8 cellular contexts compared by ENCODE assay signal in genomic region chr11:125404811-125405481, GRCh38.
DNase-seq lines count a peak whose midpoint lies in the region; FAIRE-seq and TF ChIP-seq lines count a peak whose summit lies in the region.

No MANE protein-coding gene starts in this region.

- no peak overlapping the region for H3K27ac ChIP-seq in MM.1S (ENCODE audit: low read length)
- H3K27ac ChIP-seq in brain microvascular endothelial cell, result no peak overlapping the region
- no peak overlapping the region for H3K27ac ChIP-seq in keratinocyte (ENCODE audit: control insufficient read depth, insufficient read depth, low read length)

- H3K9me1 ChIP-seq in keratinocyte (ENCODE audit: control insufficient read depth, extremely low read depth, insufficient read depth, low read length), result no peaks in the 10 kb centered on the region

- no peak overlapping the region for H3K4me3 ChIP-seq in H7 (ENCODE audit: insufficient read depth, low read depth, low read length)
- H3K4me3 ChIP-seq in MM.1S (ENCODE audit: low read length), result no peak overlapping the region
- no peak overlapping the region for H3K4me3 ChIP-seq in WI38 (ENCODE audit: low read depth, low read length)
- no peak overlapping the region for H3K4me3 ChIP-seq in brain microvascular endothelial cell (ENCODE audit: low read depth, low read length)
- H3K4me3 ChIP-seq in keratinocyte (ENCODE audit: control insufficient read depth in 2 of 3, extremely low read depth in 1 of 3, insufficient read depth in 2 of 3, low read depth in 1 of 3, low read length in 3 of 3), result no peak overlapping the region

- H3K27me3 ChIP-seq in H7 (ENCODE audit: control insufficient read depth, insufficient read depth, low read length) (peaks cover 4% of the 10 kb centered on the region), MM.1S (replicated peaks; ENCODE audit: insufficient read depth, low read length) (peaks cover 39% of the 10 kb centered on the region), brain microvascular endothelial cell (replicated peaks) (no peaks in the 10 kb centered on the region), keratinocyte (ENCODE audit: control insufficient read depth, extremely low read depth, insufficient read depth, low read length) (peaks cover 33% of the 10 kb centered on the region)

- H3K36me3 ChIP-seq in H7 (replicated peaks; ENCODE audit: control insufficient read depth, insufficient read depth, low read length) (no peaks in the 10 kb centered on the region), MM.1S (replicated peaks; ENCODE audit: insufficient read depth, low read length) (no peaks in the 10 kb centered on the region), brain microvascular endothelial cell (replicated peaks) (no peaks in the 10 kb centered on the region), keratinocyte (ENCODE audit: control insufficient read depth in 2 of 2, extremely low read depth in 1 of 2, insufficient read depth in 2 of 2, low read length in 2 of 2) (no peaks in the 10 kb centered on the region)

- peak overlapping the region; percentile 60 for H3K4me2 ChIP-seq in MM.1S (ENCODE audit: low read depth, low read length)
- H3K4me2 ChIP-seq in keratinocyte (ENCODE audit: control insufficient read depth, extremely low read depth, insufficient read depth, low read depth, low read length), result peak overlapping the region; percentile 53

- no peaks in the 10 kb centered on the region for H3F3A ChIP-seq in MM.1S (ENCODE audit: insufficient read depth, low read length)

- in situ Hi-C loops in G401 (cut with HindIII; ENCODE audit: low sequenced_read_pairs) (no loop called here), brain microvascular endothelial cell (cut with HindIII; ENCODE audit: low pct_ligation_motif_present, low sequenced_read_pairs) (loop anchor here (25.0 kb wide), 1 partner anchor 443 kb away; the partner anchor contains the start of gene CCDC15)

- no peak overlapping the region for H3K9ac ChIP-seq in MM.1S (ENCODE audit: low read length)
- H3K9ac ChIP-seq in keratinocyte (ENCODE audit: control insufficient read depth, extremely low read depth, insufficient read depth, low read length), result no peak overlapping the region

- FAIRE-seq in keratinocyte (lab: Jason Lieb, UNC), result no peak

- TF ChIP-seq CTCF in MM.1S (IDR thresholded peaks at IDR 0.05; ENCODE audit: low read length), result peak; percentile 83
- peak; percentile 98 for TF ChIP-seq CTCF in WI38 (IDR thresholded peaks at IDR 0.05; ENCODE audit: low read depth, low read length)
- peak; percentile 97 for TF ChIP-seq CTCF in brain microvascular endothelial cell (IDR thresholded peaks at IDR 0.05; ENCODE audit: low read depth, low read length, missing control alignments)
- TF ChIP-seq CTCF in keratinocyte (optimal IDR thresholded peaks at IDR 0.05 in 1 of 3, IDR thresholded peaks at IDR 0.05 in 1 of 3, conservative IDR thresholded peaks at IDR 0.05 in 1 of 3; ENCODE audit: extremely low read depth in 1 of 3, insufficient read depth in 2 of 3, low read length in 3 of 3), result peak; percentile 75 to 100 (median 95)

- peak; percentile 79 for DNase-seq in G401 (ENCODE audit: low spot score)
- peak; percentile 95 for DNase-seq in H7
- peak; percentile 49 for DNase-seq in MM.1S
- peak; percentile 37 for DNase-seq in brain microvascular endothelial cell
- no peak for DNase-seq in keratinocyte (ENCODE audit: low read depth, low spot score)
- DNase-seq in stimulated activated CD4-positive, alpha-beta T cell treated with anti-CD3 and anti-CD28 coated beads, Interleukin-1b, Interleukin-23, amount 100 ng/mL, for 48 hours, result peak; percentile 66
- no peak for DNase-seq in NCI-H187 treated with DMSO at 0.1 percent for 48 hours (lab: John Stamatoyannopoulos, UW)

- no peaks in the 10 kb centered on the region for H4K20me1 ChIP-seq in MM.1S (ENCODE audit: insufficient read depth, low read length)
- H4K20me1 ChIP-seq in keratinocyte (ENCODE audit: control insufficient read depth, extremely low read depth, insufficient read depth, low read length), result no peaks in the 10 kb centered on the region

- H3K79me2 ChIP-seq in MM.1S (ENCODE audit: low read length) (no peaks in the 10 kb centered on the region), keratinocyte (ENCODE audit: control insufficient read depth, insufficient read depth, low read length) (no peaks in the 10 kb centered on the region)

- dilution Hi-C loops in keratinocyte (cut with MboI; ENCODE audit: extremely low pct_ligation_motif_present, low sequenced_read_pairs), result no loop called here

- H2AFZ ChIP-seq in MM.1S (ENCODE audit: low read length), result 0 out of 2 replicates have a peak overlapping the region, but pooled peaks have one; percentile 24
- H2AFZ ChIP-seq in keratinocyte (ENCODE audit: control insufficient read depth, low read length), result no peak overlapping the region

- no peaks in the 10 kb centered on the region for H3K9me3 ChIP-seq in MM.1S (replicated peaks; ENCODE audit: insufficient read depth, low read length)
- H3K9me3 ChIP-seq in keratinocyte (ENCODE audit: control insufficient read depth, low read depth, low read length), result no peaks in the 10 kb centered on the region

- H3K4me1 ChIP-seq in MM.1S (ENCODE audit: low read length) (no peaks in the 10 kb centered on the region), keratinocyte (ENCODE audit: control insufficient read depth, extremely low read depth, insufficient read depth, low read length) (peaks cover 16% of the 10 kb centered on the region)

- H3K9me2 ChIP-seq in MM.1S (replicated peaks; ENCODE audit: insufficient read depth, low read length), result no peaks in the 10 kb centered on the region

Comparison
In these comparisons a context has a peak if more than half of its experiments do, and no peak if none do; other contexts are left out.
1. DNase-seq: peak in G401 (single experiment), H7 (single experiment), MM.1S (single experiment), brain microvascular endothelial cell (single experiment) and stimulated activated CD4-positive, alpha-beta T cell treated with anti-CD3 and anti-CD28 coated beads, Interleukin-1b, Interleukin-23, amount 100 ng/mL, for 48 hours (single experiment); none in keratinocyte (single experiment) and NCI-H187 treated with DMSO at 0.1 percent for 48 hours (single experiment).
2. Peak in every context shown above with its lines, with median percentiles within 50 percentile points of each other: CTCF ChIP-seq.